Comparison of ENCODE assay signal across 1 cellular context in genomic region chr1:101152633-101153032, GRCh38.
TF ChIP-seq lines count a peak whose summit lies in the region.

No MANE protein-coding gene starts in this region.

TF ChIP-seq in IMR-90, 13 proteins besides CTCF, POLR2A, EP300 and RAD21:
- TF ChIP-seq MXI1 (IDR thresholded peaks at IDR 0.05; ENCODE audit: borderline replicate concordance, low read depth, low read length) (no peak), MAZ (IDR thresholded peaks at IDR 0.05; ENCODE audit: borderline replicate concordance, low read depth, low read length) (no peak), NFE2L2 (IDR thresholded peaks at IDR 0.05; ENCODE audit: low read depth, low read length) (no peak), CEBPB (IDR thresholded peaks at IDR 0.05; ENCODE audit: low read depth, low read length) (no peak), RCOR1 (IDR thresholded peaks at IDR 0.05; ENCODE audit: insufficient replicate concordance, low read length) (no peak), MAFK (IDR thresholded peaks at IDR 0.05; ENCODE audit: low read depth, low read length) (no peak), CHD1 (IDR thresholded peaks at IDR 0.05; ENCODE audit: low read depth, low read length) (no peak), RFX5 (IDR thresholded peaks at IDR 0.05; ENCODE audit: low read depth, low read length) (no peak), SMC3 (IDR thresholded peaks at IDR 0.05; ENCODE audit: low read depth, low read length) (no peak), BHLHE40 (IDR thresholded peaks at IDR 0.05; ENCODE audit: low read depth, low read length) (no peak), ELK1 (IDR thresholded peaks at IDR 0.05; ENCODE audit: borderline replicate concordance, low read depth, low read length) (no peak)
- TF ChIP-seq, protein P1, sequence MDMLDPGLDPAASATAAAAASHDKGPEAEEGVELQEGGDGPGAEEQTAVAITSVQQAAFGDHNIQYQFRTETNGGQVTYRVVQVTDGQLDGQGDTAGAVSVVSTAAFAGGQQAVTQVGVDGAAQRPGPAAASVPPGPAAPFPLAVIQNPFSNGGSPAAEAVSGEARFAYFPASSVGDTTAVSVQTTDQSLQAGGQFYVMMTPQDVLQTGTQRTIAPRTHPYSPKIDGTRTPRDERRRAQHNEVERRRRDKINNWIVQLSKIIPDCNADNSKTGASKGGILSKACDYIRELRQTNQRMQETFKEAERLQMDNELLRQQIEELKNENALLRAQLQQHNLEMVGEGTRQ (IDR thresholded peaks at IDR 0.05; ENCODE audit: low read depth, low read length), result no peak
TF ChIP-seq in IMR-90: peak in this region for 0.
